In genomic region chr4:136653640-136654406, GRCh38 we compare ENCODE assay signal across 26 cellular contexts.
"Had no signal": no experiment of that assay in that cellular context is flagged by ENCODE, and none has a peak within 500 bp of the region (broad histone marks: within the 10 kb centered on the region; RNA-seq: fewer than 3 reads in every experiment).

No MANE protein-coding gene starts in this region.

- H3K9me3 ChIP-seq: colonic mucosa, esophagus squamous epithelium, gastrocnemius medialis, heart right ventricle, left lung, lower lobe of right lung, mucosa of descending colon had no signal

- FAIRE-seq: endometrium, islet of Langerhans, keratinocyte had no signal

- H3K4me3 ChIP-seq: colonic mucosa, esophagus squamous epithelium, gastrocnemius medialis, heart right ventricle, left lung, lower lobe of right lung, mucosa of descending colon had no signal

- H3K36me3 ChIP-seq: colonic mucosa, esophagus squamous epithelium, gastrocnemius medialis, heart right ventricle, left lung, lower lobe of right lung had no signal

- H3K27me3 ChIP-seq: colonic mucosa, esophagus squamous epithelium, gastrocnemius medialis, heart right ventricle, left lung had no signal

- H3K27ac ChIP-seq: colonic mucosa, epithelial cell of prostate, esophagus squamous epithelium, gastrocnemius medialis, heart right ventricle, left lung, lower lobe of right lung had no signal

- ATAC-seq: effector memory CD8-positive, alpha-beta T cell; esophagus mucosa; gastrocnemius medialis; heart right ventricle; left cardiac atrium; left lung; left ventricle myocardium superior; lower lobe of right lung; mucosa of descending colon; naive thymus-derived CD4-positive, alpha-beta T cell had no signal

- DNase-seq: colonic mucosa; cortex of kidney; effector CD8-positive, alpha-beta T cell; effector memory CD8-positive, alpha-beta T cell; endodermal cell; erythroblast; esophagus squamous epithelium; foreskin fibroblast; foreskin melanocyte; gastrocnemius medialis; glutamatergic neuron; head of caudate nucleus; heart right ventricle; hippocampal formation; left cardiac atrium; left lung; left ventricle myocardium superior; lower lobe of right lung; mesenchymal stem cell; mucosa of descending colon; naive thymus-derived CD4-positive, alpha-beta T cell had no signal

- H3K4me1 ChIP-seq: colonic mucosa, esophagus squamous epithelium, gastrocnemius medialis, heart right ventricle, left lung, lower lobe of right lung had no signal
